ENCODE assay signal across 16 cellular contexts in genomic region chr4:86947494-86948120, GRCh38. TPM values are rescaled to one million over a fixed set of nuclear protein-coding genes. Genes with fewer than 3 reads are reported as not detected.
DNase-seq lines count a peak whose midpoint lies in the region; ATAC-seq, FAIRE-seq and TF ChIP-seq lines count a peak whose summit lies in the region.
"Had no signal": no experiment of that assay in that cellular context is flagged by ENCODE, and none has a peak within 500 bp of the region (broad histone marks: within the 10 kb centered on the region; RNA-seq: fewer than 3 reads in every experiment).

No MANE protein-coding gene starts in this region.

- CTCF ChIA-PET in H1 (lab: Charles Lee; ENCODE audit: partially characterized antibody) (interaction anchor here (1.6 to 2.1 kb wide), 2 partner anchors 14 to 26 kb away, joined by 5 to 6 read pairs; no protein-coding TSS in a partner anchor), Caco-2 (lab: Charles Lee) (no interaction called here)

- TF ChIP-seq POLR2A in H1 (IDR thresholded peaks at IDR 0.05; ENCODE audit: control extremely low read depth in 1 of 2, low read depth in 2 of 2, low read length in 2 of 2) = no peak

- peak overlapping the region in 4 of 10 experiments; percentile 8 to 33 (median 14); a peak in 4 of 20 replicates for H3K4me3 ChIP-seq in BLaER1 treated with 17β-estradiol and CSF1 and Interleukin-3, amounts not matched to agents 10 nM and 100 nM
- H3K4me3 ChIP-seq in H1 (ENCODE audit: extremely low read depth in 1 of 4, insufficient read depth in 2 of 4, low read depth in 3 of 4, low read length in 4 of 4) (peak overlapping the region in 1 of 4 experiments; percentile 43; a peak in 2 of 8 replicates), Caco-2 (ENCODE audit: low read depth, low read length) (no peak overlapping the region)
- H3K4me3 ChIP-seq: ascending aorta had no signal

- DNase-seq in H1 (ENCODE audit: low read depth in 1 of 2, low spot score in 2 of 2) = no peak
- DNase-seq in Caco-2 = no peak
- no peak for DNase-seq in Ammon's horn (ENCODE audit: low spot score)
- DNase-seq in HPDE6-E6E7 (ENCODE audit: extremely low spot score) = no peak
- DNase-seq: activated T-cell treated with anti-CD3 and anti-CD28 coated beads, Interleukin-2, amount 50 U/mL, for 24 hours; effector memory CD4-positive, alpha-beta T cell; kidney glomerular epithelial cell; NCI-H2081 treated with DMSO at 0.1 percent for 48 hours; NK-92 treated with Interleukin-12 subunit alpha and Interleukin-12 subunit beta, amount 100 ng/mL, for 24 hours; stimulated activated CD4-positive, alpha-beta T cell treated with anti-CD3 and anti-CD28 coated beads, Interleukin-2, amount 100 ng/mL, for 48 hours; stimulated activated naive CD4-positive, alpha-beta T cell treated with Interleukin-2 at 50 U/mL for 16 hours had no signal

- H2BK15ac ChIP-seq in H1 (ENCODE audit: low read length) = no peak overlapping the region

- H3K4me1 Mint-ChIP-seq in IgD-negative memory B cell (peaks cover 18 to 38% (median 25%) of the 10 kb centered on the region in 3 donors), Caco-2 (ENCODE audit: low read depth, unreplicated experiment) (peaks cover 8% of the 10 kb centered on the region)

- H3K36me3 ChIP-seq in BLaER1 treated with 17β-estradiol and CSF1 and Interleukin-3, amounts not matched to agents 10 nM and 100 nM = peaks cover 7 to 45% (median 22%) of the 10 kb centered on the region in 11 experiments; a peak in 19 of 22 replicates
- peaks cover 0 to 9% (median 0%) of the 10 kb centered on the region in 4 experiments; a peak in 1 of 8 replicates for H3K36me3 ChIP-seq in H1 (ENCODE audit: control insufficient read depth in 2 of 4, insufficient read depth in 4 of 4, low read length in 3 of 4)
- no peaks in the 10 kb centered on the region; the same call in 1 of the 2 replicates for H3K36me3 ChIP-seq in Caco-2 (ENCODE audit: control insufficient read depth, insufficient read depth, low read length)

- H2AK5ac ChIP-seq in H1 (ENCODE audit: low read depth, low read length) = no peak overlapping the region

- H2AFZ ChIP-seq in H1 (ENCODE audit: low read length) = no peak overlapping the region

- H3K14ac ChIP-seq in H1 (ENCODE audit: insufficient read length) = no peak overlapping the region

- ATAC-seq in GM18867 (IDR thresholded peaks at IDR 0.05; ENCODE audit: unreplicated experiment) = peak; percentile 34
- ATAC-seq in HG03135 (IDR thresholded peaks at IDR 0.05; ENCODE audit: unreplicated experiment) = no peak

- no peak overlapping the region for H3K23ac ChIP-seq in H1 (ENCODE audit: insufficient read length)

- peaks cover 5 to 59% of the 10 kb centered on the region in 2 experiments for H3K79me2 ChIP-seq in H1 (ENCODE audit: control insufficient read depth in 1 of 2, insufficient read depth in 2 of 2, low read length in 2 of 2)

- H4K91ac ChIP-seq in H1 (replicated peaks; ENCODE audit: insufficient read length, low read length) = no peak overlapping the region

- H3K36me3 Mint-ChIP-seq in IgD-negative memory B cell (peaks cover 6% of the 10 kb centered on the region), Caco-2 (ENCODE audit: insufficient read depth, unreplicated experiment) (peaks cover 7% of the 10 kb centered on the region)

- H2BK12ac ChIP-seq in H1 (ENCODE audit: low read depth, low read length) = no peak overlapping the region; the same call in 1 of the 2 replicates

- H3K27ac ChIP-seq in BLaER1 treated with 17β-estradiol and CSF1 and Interleukin-3, amounts not matched to agents 10 nM and 100 nM = peak overlapping the region in 10 of 11 experiments; percentile 25 to 90 (median 82); a peak in 19 of 22 replicates
- H3K27ac ChIP-seq in H1 (ENCODE audit: low read depth, low read length) = peak overlapping the region; percentile 32; the same call in 1 of the 2 replicates
- H3K27ac ChIP-seq: ascending aorta had no signal

- H3K9me3 ChIP-seq in BLaER1 treated with 17β-estradiol and CSF1 and Interleukin-3, amounts not matched to agents 10 nM and 100 nM (replicated peaks in 1 of 11) = no peaks in the 10 kb centered on the region
- H3K9me3 ChIP-seq in H1 (ENCODE audit: insufficient read depth in 2 of 2, low read depth in 1 of 2, low read length in 1 of 2) (no peaks in the 10 kb centered on the region), Caco-2 (no peaks in the 10 kb centered on the region)
- H3K9me3 ChIP-seq: ascending aorta had no signal

- peaks cover 76 to 98% (median 90%) of the 10 kb centered on the region in 10 experiments for H3K4me1 ChIP-seq in BLaER1 treated with 17β-estradiol and CSF1 and Interleukin-3, amounts not matched to agents 10 nM and 100 nM
- H3K4me1 ChIP-seq in H1 (replicated peaks in 1 of 4; ENCODE audit: control insufficient read depth in 3 of 4, insufficient read depth in 4 of 4, low read length in 3 of 4) (peaks cover 2 to 40% (median 25%) of the 10 kb centered on the region in 4 experiments), Caco-2 (peaks cover 3% of the 10 kb centered on the region)

- no peak overlapping the region for H3K18ac ChIP-seq in H1 (ENCODE audit: extremely low read depth, low read length)

- H3K27me3 Mint-ChIP-seq in IgD-negative memory B cell (peaks cover 4% of the 10 kb centered on the region), Caco-2 (ENCODE audit: insufficient read depth, unreplicated experiment) (no peaks in the 10 kb centered on the region)
- H3K27me3 Mint-ChIP-seq: activated T-cell treated with anti-CD3 and anti-CD28 coated beads, Interleukin-2, amount 50 U/mL, for 24 hours had no signal

- peaks cover 6% of the 10 kb centered on the region; the same call in 1 of the 2 replicates for H3K79me1 ChIP-seq in H1 (ENCODE audit: low read depth, low read length)

- H2BK120ac ChIP-seq in H1 (replicated peaks; ENCODE audit: low read depth, low read length) = no peak overlapping the region

- H3K27ac Mint-ChIP-seq in IgD-negative memory B cell (no peak overlapping the region), Caco-2 (ENCODE audit: unreplicated experiment) (no peak overlapping the region)
- H3K27ac Mint-ChIP-seq: activated T-cell treated with anti-CD3 and anti-CD28 coated beads, Interleukin-2, amount 50 U/mL, for 24 hours had no signal

- no peaks in the 10 kb centered on the region for H3K27me3 ChIP-seq in BLaER1 treated with 17β-estradiol and CSF1 and Interleukin-3, amounts not matched to agents 10 nM and 100 nM
- no peaks in the 10 kb centered on the region for H3K27me3 ChIP-seq in H1 (replicated peaks in 1 of 4; ENCODE audit: control insufficient read depth in 3 of 4, extremely low read depth in 1 of 4, insufficient read depth in 3 of 4, low read length in 3 of 4)
- no peaks in the 10 kb centered on the region for H3K27me3 ChIP-seq in Caco-2 (replicated peaks; ENCODE audit: control insufficient read depth, insufficient read depth, low read length)
- H3K27me3 ChIP-seq: ascending aorta had no signal

- H2BK20ac ChIP-seq in H1 (ENCODE audit: low read length) = no peak overlapping the region

- TF ChIP-seq RAD21 in H1 (IDR thresholded peaks at IDR 0.05 in 1 of 2, conservative IDR thresholded peaks at IDR 0.05 in 1 of 2; ENCODE audit: low read depth in 2 of 2, low read length in 2 of 2) = no peak

- H3K4ac ChIP-seq in H1 (replicated peaks; ENCODE audit: insufficient read length, low read depth, low read length) = no peak overlapping the region

- peak overlapping the region; percentile 85; the same call in 1 of the 2 replicates for H2BK5ac ChIP-seq in H1 (ENCODE audit: low read depth, low read length)

- WGBS in H1 (ENCODE audit: extremely low coverage in 1 of 2, insufficient coverage in 1 of 2, insufficient read length in 1 of 2, insufficient replicate concordance in 2 of 2, low coverage in 1 of 2, low lambda C conversion rate in 2 of 2, missing lambda C conversion rate in 1 of 2), 2 experiments = 4% methylated on average over 1 of the region's 1 CpG; no CpG with 5 or more reads in 1 of the 2 experiments

- H3K56ac ChIP-seq in H1 (replicated peaks; ENCODE audit: insufficient read length, low read depth, low read length) = no peak overlapping the region

- TF ChIP-seq CTCF in H1 (IDR thresholded peaks at IDR 0.05; ENCODE audit: control extremely low read depth in 1 of 3, insufficient read depth in 1 of 3, low read depth in 1 of 3, low read length in 3 of 3) = no peak
- no peak for TF ChIP-seq CTCF in Caco-2 (IDR thresholded peaks at IDR 0.05; ENCODE audit: insufficient read depth in 1 of 2, low read depth in 1 of 2, low read length in 1 of 2, severe bottlenecking in 1 of 2, unreplicated experiment in 1 of 2)

- peak; percentile 7 for FAIRE-seq in H1 (lab: Jason Lieb, UNC)

- H3K4me3 Mint-ChIP-seq in IgD-negative memory B cell (peak overlapping the region in 3 of 4 donors; percentile 11 to 56 (median 16)), Caco-2 (ENCODE audit: unreplicated experiment) (no peak overlapping the region)
- H3K4me3 Mint-ChIP-seq: activated T-cell treated with anti-CD3 and anti-CD28 coated beads, Interleukin-2, amount 50 U/mL, for 24 hours had no signal

- no peaks in the 10 kb centered on the region for H3K23me2 ChIP-seq in H1 (ENCODE audit: low read depth, low read length)

- intact Hi-C loops in Caco-2 (cut with micrococcal nuclease; ENCODE audit: unreplicated experiment) = loop anchor here (2.0 kb wide), 1 partner anchor 13 kb away; no protein-coding TSS in a partner anchor

- peak overlapping the region in 9 of 11 experiments; percentile 39 to 77 (median 61); a peak in 16 of 22 replicates for H3K9ac ChIP-seq in BLaER1 treated with 17β-estradiol and CSF1 and Interleukin-3, amounts not matched to agents 10 nM and 100 nM
- H3K9ac ChIP-seq in H1 (replicated peaks in 1 of 4; ENCODE audit: extremely low read depth in 1 of 4, low read depth in 3 of 4, low read length in 3 of 4) = no peak overlapping the region

- POLR2A ChIA-PET in H1 (lab: Charles Lee; ENCODE audit: partially characterized antibody) (interaction anchor here (1.5 to 19.7 kb wide), 3 partner anchors 5 to 59 kb away, joined by 5 to 319 read pairs (median 319); partner anchors contain the start of gene AFF1), Caco-2 (lab: Charles Lee) (no interaction called here)

- peaks cover 0 to 78% (median 0%) of the 10 kb centered on the region in 11 experiments; a peak in 7 of 22 replicates for H4K20me1 ChIP-seq in BLaER1 treated with 17β-estradiol and CSF1 and Interleukin-3, amounts not matched to agents 10 nM and 100 nM
- H4K20me1 ChIP-seq in H1 (replicated peaks in 1 of 2; ENCODE audit: control insufficient read depth in 1 of 2, insufficient read depth in 2 of 2, low read length in 2 of 2) = peaks cover 0 to under 1% of the 10 kb centered on the region in 2 experiments

- no TSS peak for BruUV-seq in Caco-2 (replicated peaks; lab: Mats Ljungman, UMichigan)

- H3K9me3 Mint-ChIP-seq in IgD-negative memory B cell = no peaks in the 10 kb centered on the region
- H3K9me3 Mint-ChIP-seq in Caco-2 (ENCODE audit: unreplicated experiment) = no peaks in the 10 kb centered on the region
- H3K9me3 Mint-ChIP-seq: activated T-cell treated with anti-CD3 and anti-CD28 coated beads, Interleukin-2, amount 50 U/mL, for 24 hours had no signal

- peak overlapping the region; percentile 68 to 93 (median 75) for H3K4me2 ChIP-seq in BLaER1 treated with 17β-estradiol and CSF1 and Interleukin-3, amounts not matched to agents 10 nM and 100 nM
- peak overlapping the region; percentile 48 to 50; a peak in 3 of 4 replicates for H3K4me2 ChIP-seq in H1 (ENCODE audit: insufficient read depth in 1 of 2, low read depth in 2 of 2, low read length in 2 of 2)

- TF ChIP-seq EP300 in H1 (IDR thresholded peaks at IDR 0.05; ENCODE audit: borderline replicate concordance in 1 of 2, low read depth in 2 of 2, low read length in 2 of 2) = peak in 1 of 2 experiments; percentile 26; a peak in 1 of 3 replicates

- H4K5ac ChIP-seq in H1 (ENCODE audit: insufficient read length, low read depth, low read length) = peak overlapping the region; percentile 47

- no peak overlapping the region for H4K8ac ChIP-seq in H1 (ENCODE audit: extremely low read depth, insufficient read depth, low read length)

RNA-seq across cellular contexts. Expression of gene AFF1, which starts 12.8 kb away (rescaled TPM):
- polyA plus RNA-seq in IgD-negative memory B cell (18.8 TPM), H1 (2011; rRNA removed) (14.8 and 24.6 TPM in 2 replicates)
- total RNA-seq in H1 (2021; fragmentation: NEBNext Ultra II Directional; extraction: Animal tissue kit (Norgen Biotek cat#: 25700)) = 85.4 and 85.5 TPM in 2 replicates
- 14.7 TPM for polyA plus RNA-seq in H1 (2011; cell fraction: cytosol; rRNA removed)
- polyA plus RNA-seq in H1 (2011; cell fraction: nucleus; rRNA removed) = 39.6 TPM
- polyA plus RNA-seq in H1 (2012, experiment 1 of 2) = 16.6 to 29.0 TPM (median 21.1 TPM) in 4 replicates
- 1.9 TPM for polyA plus RNA-seq in H1 (2012, experiment 2 of 2)
- polyA plus RNA-seq in H1 (2013, experiment 1 of 2) = 29.1 TPM
- 29.0 TPM for polyA plus RNA-seq in H1 (2013, experiment 2 of 2)
- polyA minus RNA-seq in H1 (2011; rRNA and poly(A)+ RNA removed) = 104 and 106 TPM in 2 replicates
- polyA minus RNA-seq in H1 (2011; cell fraction: cytosol; rRNA and poly(A)+ RNA removed) = 44.7 TPM
- 152 TPM for polyA minus RNA-seq in H1 (2011; cell fraction: nucleus; rRNA and poly(A)+ RNA removed)
- total RNA-seq in Caco-2 (2022) = 45.2 and 48.3 TPM in 2 replicates

RNA-seq across cellular contexts. Expression of gene C4orf36, which starts 55.4 kb away (rescaled TPM):
- polyA plus RNA-seq in IgD-negative memory B cell = not detected
- total RNA-seq in H1 (2021; fragmentation: NEBNext Ultra II Directional; extraction: Animal tissue kit (Norgen Biotek cat#: 25700)) = 1.5 TPM in 2 replicates
- polyA plus RNA-seq in H1 (2011; rRNA removed) = 1.2 and 1.4 TPM in 2 replicates
- polyA plus RNA-seq in H1 (2011; cell fraction: cytosol; rRNA removed) = 1.8 TPM
- polyA plus RNA-seq in H1 (2011; cell fraction: nucleus; rRNA removed) = 1.7 TPM
- polyA plus RNA-seq in H1 (2012, experiment 1 of 2) = 1.4 to 2.5 TPM (median 1.9 TPM) in 4 replicates
- 1.6 TPM for polyA plus RNA-seq in H1 (2012, experiment 2 of 2)
- 0.71 TPM for polyA plus RNA-seq in H1 (2013, experiment 1 of 2)
- polyA plus RNA-seq in H1 (2013, experiment 2 of 2) = 1.4 TPM
- polyA minus RNA-seq in H1 (2011; rRNA and poly(A)+ RNA removed) = 0.98 and 1.4 TPM in 2 replicates
- polyA minus RNA-seq in H1 (2011; cell fraction: cytosol; rRNA and poly(A)+ RNA removed) = 1.0 TPM
- 0.90 TPM for polyA minus RNA-seq in H1 (2011; cell fraction: nucleus; rRNA and poly(A)+ RNA removed)
- 2.2 and 2.4 TPM in 2 replicates for total RNA-seq in Caco-2 (2022)
- total RNA-seq: ascending aorta had no signal

Comparison
In these comparisons a context has a peak if more than half of its experiments do, and no peak if none do; other contexts are left out.
1. H3K9ac ChIP-seq: peak in BLaER1 treated with 17β-estradiol and CSF1 and Interleukin-3, amounts not matched to agents 10 nM and 100 nM (9 of 11); none in H1 (0 of 4).